ENCODE assay signal across 34 cellular contexts in genomic region chr10:128879441-128880175, GRCh38.
"Had no signal": no experiment of that assay in that cellular context is flagged by ENCODE, and none has a peak within 500 bp of the region (broad histone marks: within the 10 kb centered on the region; RNA-seq: fewer than 3 reads in every experiment).

No MANE protein-coding gene starts in this region.

- H3K9me3 Mint-ChIP-seq: activated CD4-positive, alpha-beta T cell treated with anti-CD3 and anti-CD28 coated beads, Interleukin-2, amount 10 ng/mL, durations not matched to agents 24 days and 14 days; activated CD8-positive, alpha-beta T cell treated with anti-CD3 and anti-CD28 coated beads for 36 hours; activated naive CD8-positive, alpha-beta T cell treated with anti-CD3 and anti-CD28 coated beads for 36 hours; activated T-cell treated with anti-CD3 and anti-CD28 coated beads, Interleukin-2, amount 50 U/mL, for 72 hours had no signal

- DNase-seq: activated CD4-positive, alpha-beta T cell treated with anti-CD3 and anti-CD28 coated beads, Interleukin-2, amount 10 ng/mL, durations not matched to agents 24 days and 14 days; activated CD4-positive, alpha-beta T cell treated with anti-CD3 and anti-CD28 coated beads, Interleukin-2, amount 50 U/mL, for 4 hours; activated CD4-positive, CD25-positive, alpha-beta regulatory T cell; activated CD8-positive, alpha-beta T cell treated with anti-CD3 and anti-CD28 coated beads for 36 hours; activated effector memory CD4-positive, alpha-beta T cell treated with anti-CD3 and anti-CD28 coated beads, Interleukin-2, amount 50 U/mL, for 16 hours; activated naive CD4-positive, alpha-beta T cell; activated naive CD4-positive, alpha-beta T cell treated with anti-CD3 and anti-CD28 coated beads, Interleukin-2, amount 50 U/mL, for 16 hours; activated naive CD8-positive, alpha-beta T cell treated with anti-CD3 and anti-CD28 coated beads for 36 hours; activated T-cell treated with anti-CD3 and anti-CD28 coated beads, Interleukin-2, amount 50 U/mL, for 1 hour; activated T-cell treated with anti-CD3 and anti-CD28 coated beads, Interleukin-2, amount 50 U/mL, for 72 hours; amniotic stem cell; aorta; brain microvascular endothelial cell; NCI-H1092 treated with DMSO at 0.1 percent for 48 hours; NCI-H1417; NCI-H146; NCI-H187; NCI-H2029 treated with DMSO at 0.1 percent for 48 hours; NCI-H2107; NCI-H510A; NCI-H526; NCI-H748 treated with DMSO at 0.1 percent for 48 hours; NK-92 treated with Interleukin-12 subunit alpha and Interleukin-12 subunit beta, amount 100 ng/mL, for 24 hours; PC-9; SIG-M5; T-helper 1 cell; T-helper 2 cell; T-helper 9 cell; WERI-Rb-1 had no signal

- H3K4me3 Mint-ChIP-seq: activated CD4-positive, alpha-beta T cell treated with anti-CD3 and anti-CD28 coated beads, Interleukin-2, amount 10 ng/mL, durations not matched to agents 24 days and 14 days; activated CD8-positive, alpha-beta T cell treated with anti-CD3 and anti-CD28 coated beads for 36 hours; activated naive CD8-positive, alpha-beta T cell treated with anti-CD3 and anti-CD28 coated beads for 36 hours; activated T-cell treated with anti-CD3 and anti-CD28 coated beads, Interleukin-2, amount 50 U/mL, for 72 hours; activated T-helper 17 cell treated with anti-CD3 and anti-CD28 coated beads, Interleukin-2, amount 50 U/mL, for 72 hours had no signal

- H2AFZ ChIP-seq: PC-9 had no signal

- H3K36me3 ChIP-seq: brain microvascular endothelial cell, WERI-Rb-1 had no signal

- H3K4me3 ChIP-seq: PC-9 had no signal

- H3K27ac ChIP-seq: brain microvascular endothelial cell, KMS-11, PC-9, RWPE1, WERI-Rb-1 had no signal

- H3K27me3 ChIP-seq: brain microvascular endothelial cell had no signal

- H3K27me3 Mint-ChIP-seq: activated CD8-positive, alpha-beta T cell treated with anti-CD3 and anti-CD28 coated beads for 36 hours had no signal

- H3K4me1 Mint-ChIP-seq: activated CD4-positive, alpha-beta T cell treated with anti-CD3 and anti-CD28 coated beads, Interleukin-2, amount 10 ng/mL, durations not matched to agents 24 days and 14 days; activated naive CD8-positive, alpha-beta T cell treated with anti-CD3 and anti-CD28 coated beads for 36 hours; activated T-helper 17 cell treated with anti-CD3 and anti-CD28 coated beads, Interleukin-2, amount 50 U/mL, for 72 hours had no signal

- H3K4me2 ChIP-seq: KMS-11, PC-9 had no signal

- H3K27ac Mint-ChIP-seq: activated CD4-positive, alpha-beta T cell treated with anti-CD3 and anti-CD28 coated beads, Interleukin-2, amount 10 ng/mL, durations not matched to agents 24 days and 14 days; activated CD8-positive, alpha-beta T cell treated with anti-CD3 and anti-CD28 coated beads for 36 hours; activated naive CD8-positive, alpha-beta T cell treated with anti-CD3 and anti-CD28 coated beads for 36 hours; activated T-cell treated with anti-CD3 and anti-CD28 coated beads, Interleukin-2, amount 50 U/mL, for 72 hours; activated T-helper 17 cell treated with anti-CD3 and anti-CD28 coated beads, Interleukin-2, amount 50 U/mL, for 72 hours had no signal

- H3K36me3 Mint-ChIP-seq: activated naive CD8-positive, alpha-beta T cell treated with anti-CD3 and anti-CD28 coated beads for 36 hours had no signal

- ATAC-seq: activated CD8-positive, alpha-beta T cell treated with anti-CD3 and anti-CD28 coated beads for 36 hours; activated T-cell treated with anti-CD3 and anti-CD28 coated beads, Interleukin-2, amount 50 U/mL, for 72 hours; activated T-helper 17 cell treated with anti-CD3 and anti-CD28 coated beads, Interleukin-2, amount 50 U/mL, for 72 hours; Right ventricle myocardium inferior; SK-N-SH treated with all-trans-retinoic acid at 6 μM for 48 hours had no signal
